12 cellular contexts compared by ENCODE assay signal in the genomic region with DNA sequence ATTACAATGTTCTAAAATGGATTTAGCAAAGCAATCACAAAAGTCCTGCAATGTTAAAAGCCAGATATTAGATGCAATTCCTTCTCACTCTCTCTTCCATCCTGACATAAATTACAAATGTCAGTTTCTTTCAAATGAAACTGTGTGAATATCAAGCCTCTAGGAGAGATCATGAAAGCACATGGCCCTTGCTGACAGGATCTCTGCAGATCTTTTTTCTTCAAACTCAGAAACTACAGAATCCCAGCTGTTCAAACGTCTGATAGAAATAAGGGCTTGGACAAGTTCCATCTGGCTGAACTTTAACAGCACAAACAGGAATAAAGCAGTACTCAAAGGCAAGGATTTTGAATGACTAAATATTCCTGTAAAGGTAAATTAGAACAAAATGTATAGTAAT. TPM values are rescaled to one million over a fixed set of nuclear protein-coding genes. Genes with fewer than 3 reads are reported as not detected.
DNase-seq lines count a peak whose midpoint lies in the region; FAIRE-seq and TF ChIP-seq lines count a peak whose summit lies in the region.
"Had no signal": no experiment of that assay in that cellular context is flagged by ENCODE, and none has a peak within 500 bp of the region (broad histone marks: within the 10 kb centered on the region; RNA-seq: fewer than 3 reads in every experiment).

No MANE protein-coding gene starts in this region.

- H3K36me3 Mint-ChIP-seq in nephron (ENCODE audit: low read depth) = peaks cover 9% of the 10 kb centered on the region
- H3K36me3 Mint-ChIP-seq: CD4-positive, CD25-positive, alpha-beta regulatory T cell had no signal

- H4K20me1 ChIP-seq in endothelial cell of umbilical vein (replicated peaks; ENCODE audit: control insufficient read depth, extremely low read depth, insufficient read depth, low read length) = no peaks in the 10 kb centered on the region

- H3K4me3 ChIP-seq in endothelial cell of umbilical vein (replicated peaks in 1 of 3; ENCODE audit: insufficient read depth in 1 of 3, low read depth in 1 of 3, low read length in 3 of 3) = no peak overlapping the region
- H3K4me3 ChIP-seq in vagina = no peak overlapping the region
- H3K4me3 ChIP-seq: adrenal gland, PC-9 had no signal

- intact Hi-C loops in endothelial cell of umbilical vein (cut with micrococcal nuclease) (no loop called here), vagina (cut with DNase I) (loop anchor here (10.0 kb wide), 1 partner anchor 46 kb away; the partner anchor contains the start of gene PDE1A)

- POLR2A ChIA-PET in endothelial cell of umbilical vein (lab: Charles Lee) = no interaction called here

- peaks cover 7% of the 10 kb centered on the region for H3K4me1 Mint-ChIP-seq in nephron
- H3K4me1 Mint-ChIP-seq: CD4-positive, CD25-positive, alpha-beta regulatory T cell had no signal

- no peaks in the 10 kb centered on the region for H3K27me3 ChIP-seq in endothelial cell of umbilical vein (ENCODE audit: control insufficient read depth in 2 of 2, insufficient read depth in 2 of 2, low read length in 2 of 2)
- H3K27me3 ChIP-seq in vagina = no peaks in the 10 kb centered on the region
- H3K27me3 ChIP-seq: adrenal gland had no signal

- dilution Hi-C loops in endothelial cell of umbilical vein (cut with MboI; ENCODE audit: extremely low pct_ligation_motif_present, low sequenced_read_pairs) = no loop called here

- no peaks in the 10 kb centered on the region for H3K9me1 ChIP-seq in endothelial cell of umbilical vein (replicated peaks; ENCODE audit: control insufficient read depth, extremely low read depth, insufficient read depth, low read length)

- FAIRE-seq in endothelial cell of umbilical vein (lab: Jason Lieb, UNC) = no peak

- DNase-seq in EH (ENCODE audit: low read depth) (peak; percentile 23), NCI-H2227 treated with DMSO at 0.1 percent for 48 hours (lab: John Stamatoyannopoulos, UW) (peak; percentile 81), endothelial cell of umbilical vein (ENCODE audit: low read depth, low spot score) (peak; percentile 65), vagina (ENCODE audit: extremely low spot score in 2 of 2) (no peak), mucosa of gallbladder (ENCODE audit: low spot score) (no peak)
- DNase-seq in activated CD8-positive, alpha-beta memory T cell treated with anti-CD3 and anti-CD28 coated beads, Interleukin-2, amount 50 U/mL, for 48 hours = no peak
- DNase-seq in stimulated activated CD4-positive, alpha-beta T cell treated with anti-CD3 and anti-CD28 coated beads, Interleukin-4, amount 100 ng/mL, for 24 hours = no peak
- DNase-seq: adrenal gland; CD4-positive, CD25-positive, alpha-beta regulatory T cell; PC-9 had no signal

- H3K9me3 ChIP-seq in endothelial cell of umbilical vein (replicated peaks; ENCODE audit: control insufficient read depth, insufficient read depth, low read length) (no peaks in the 10 kb centered on the region), vagina (no peaks in the 10 kb centered on the region)
- H3K9me3 ChIP-seq: adrenal gland had no signal

- H3K27ac ChIP-seq in endothelial cell of umbilical vein (ENCODE audit: insufficient read depth, low read depth, low read length) = no peak overlapping the region
- no peak overlapping the region for H3K27ac ChIP-seq in vagina
- H3K27ac ChIP-seq: epithelial cell of prostate, PC-9 had no signal

- no peaks in the 10 kb centered on the region for H3K27me3 Mint-ChIP-seq in nephron (ENCODE audit: low read depth)
- H3K27me3 Mint-ChIP-seq: CD4-positive, CD25-positive, alpha-beta regulatory T cell had no signal

- no peak overlapping the region for H3K4me2 ChIP-seq in endothelial cell of umbilical vein (ENCODE audit: insufficient read depth, low read length)
- H3K4me2 ChIP-seq: PC-9 had no signal

- H3K36me3 ChIP-seq in endothelial cell of umbilical vein (ENCODE audit: control insufficient read depth in 2 of 2, extremely low read depth in 1 of 2, insufficient read depth in 2 of 2, low read length in 2 of 2) (no peaks in the 10 kb centered on the region), vagina (no peaks in the 10 kb centered on the region)
- H3K36me3 ChIP-seq: adrenal gland had no signal

- CTCF ChIA-PET in endothelial cell of umbilical vein (lab: Charles Lee) = no interaction called here

- TF ChIP-seq POLR2A in endothelial cell of umbilical vein (IDR thresholded peaks at IDR 0.05; ENCODE audit: low read depth, low read length) (no peak), vagina (IDR thresholded peaks at IDR 0.05) (no peak)

- H3K27ac Mint-ChIP-seq in nephron = peak overlapping the region; percentile 74 to 86 (median 85)
- H3K27ac Mint-ChIP-seq: CD4-positive, CD25-positive, alpha-beta regulatory T cell had no signal

- H3K9me3 Mint-ChIP-seq in nephron = peaks cover 33% of the 10 kb centered on the region

- no peak overlapping the region for H3K9ac ChIP-seq in endothelial cell of umbilical vein (replicated peaks; ENCODE audit: extremely low read depth, insufficient read depth, low read length)

- H3K79me2 ChIP-seq in endothelial cell of umbilical vein (ENCODE audit: control insufficient read depth, insufficient read depth, low read length) = no peaks in the 10 kb centered on the region

- no TSS peak for BruUV-seq in endothelial cell of umbilical vein (replicated peaks; lab: Mats Ljungman, UMichigan)

- H2AFZ ChIP-seq in endothelial cell of umbilical vein (ENCODE audit: low read depth, low read length) = no peak overlapping the region
- H2AFZ ChIP-seq: PC-9 had no signal

- TF ChIP-seq CTCF in endothelial cell of umbilical vein (IDR thresholded peaks at IDR 0.05; ENCODE audit: extremely low read depth in 1 of 2, insufficient read depth in 1 of 2, low read depth in 1 of 2, low read length in 2 of 2) = no peak
- no peak for TF ChIP-seq CTCF in nephron (IDR thresholded peaks at IDR 0.05; ENCODE audit: unreplicated experiment in 3 of 3)
- TF ChIP-seq CTCF in vagina (IDR thresholded peaks at IDR 0.05) = no peak

- H3K4me1 ChIP-seq in endothelial cell of umbilical vein (ENCODE audit: control insufficient read depth, extremely low read depth, insufficient read depth, low read length) (no peaks in the 10 kb centered on the region), vagina (peaks cover 17% of the 10 kb centered on the region)
- H3K4me1 ChIP-seq: adrenal gland had no signal

- peak overlapping the region in 1 of 3 experiments; percentile 33 for H3K4me3 Mint-ChIP-seq in nephron
- H3K4me3 Mint-ChIP-seq: CD4-positive, CD25-positive, alpha-beta regulatory T cell had no signal

TF ChIP-seq in endothelial cell of umbilical vein, 7 proteins besides CTCF, POLR2A, EP300 and RAD21:
- TF ChIP-seq POLR2AphosphoS5 (IDR thresholded peaks at IDR 0.05; ENCODE audit: insufficient read depth, low read depth, low read length) (no peak), GATA2 (IDR thresholded peaks at IDR 0.05; ENCODE audit: insufficient read depth, insufficient read length, low read depth, low read length) (no peak), EZH2 (IDR thresholded peaks at IDR 0.05; ENCODE audit: borderline replicate concordance, low read depth, low read length, severe bottlenecking) (no peak), JUN (IDR thresholded peaks at IDR 0.05; ENCODE audit: borderline replicate concordance, insufficient read depth, insufficient read length, low read depth) (no peak), FOS (IDR thresholded peaks at IDR 0.05; ENCODE audit: borderline replicate concordance, insufficient read depth, low read length) (no peak), MYC (IDR thresholded peaks at IDR 0.05; ENCODE audit: low read depth, low read length) (no peak)
- TF ChIP-seq, protein P1, sequence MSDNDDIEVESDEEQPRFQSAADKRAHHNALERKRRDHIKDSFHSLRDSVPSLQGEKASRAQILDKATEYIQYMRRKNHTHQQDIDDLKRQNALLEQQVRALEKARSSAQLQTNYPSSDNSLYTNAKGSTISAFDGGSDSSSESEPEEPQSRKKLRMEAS (IDR thresholded peaks at IDR 0.05; ENCODE audit: insufficient read depth, insufficient read length) = no peak

RNA-seq across cellular contexts. Expression of gene PDE1A, which starts 47.6 kb away (rescaled TPM):
- total RNA-seq in endothelial cell of umbilical vein = 0.49 and 0.83 TPM in 2 replicates
- polyA plus RNA-seq in endothelial cell of umbilical vein = 0.40 and 0.43 TPM in 2 replicates
- 0.54 and 0.62 TPM in 2 replicates for polyA plus RNA-seq in endothelial cell of umbilical vein (2011; cell fraction: cytosol; rRNA removed)
- polyA plus RNA-seq in endothelial cell of umbilical vein (2011; cell fraction: nucleus; rRNA removed) = 0.53 and 0.68 TPM in 2 replicates
- 0.19 and 0.55 TPM in 2 replicates for polyA plus RNA-seq in endothelial cell of umbilical vein (2012)
- polyA minus RNA-seq in endothelial cell of umbilical vein = 0.80 and 0.85 TPM in 2 replicates
- not detected for polyA minus RNA-seq in endothelial cell of umbilical vein (2011; cell fraction: cytosol; rRNA and poly(A)+ RNA removed)
- 2.1 and 2.2 TPM in 2 replicates for polyA minus RNA-seq in endothelial cell of umbilical vein (2011; cell fraction: nucleus; rRNA and poly(A)+ RNA removed)
- total RNA-seq in vagina = 14.5 TPM
- 27.8 TPM for total RNA-seq in mucosa of gallbladder
- total RNA-seq: CD4-positive, CD25-positive, alpha-beta regulatory T cell had no signal
- polyA plus RNA-seq: CD4-positive, CD25-positive, alpha-beta regulatory T cell had no signal

Comparison
In these comparisons a context has a peak if more than half of its experiments do, and no peak if none do; other contexts are left out.
1. DNase-seq: peak in EH (single experiment), NCI-H2227 treated with DMSO at 0.1 percent for 48 hours (single experiment) and endothelial cell of umbilical vein (single experiment); none in vagina (0 of 2), activated CD8-positive, alpha-beta memory T cell treated with anti-CD3 and anti-CD28 coated beads, Interleukin-2, amount 50 U/mL, for 48 hours (single experiment), mucosa of gallbladder (single experiment) and stimulated activated CD4-positive, alpha-beta T cell treated with anti-CD3 and anti-CD28 coated beads, Interleukin-4, amount 100 ng/mL, for 24 hours (single experiment).